Comparison of ENCODE assay signal across 27 cellular contexts in genomic region chr3:50480471-50480870, GRCh38. TPM values are rescaled to one million over a fixed set of nuclear protein-coding genes. Genes with fewer than 3 reads are reported as not detected.
"Had no signal": no experiment of that assay in that cellular context is flagged by ENCODE, and none has a peak within 500 bp of the region (broad histone marks: within the 10 kb centered on the region; RNA-seq: fewer than 3 reads in every experiment).

No MANE protein-coding gene starts in this region.

- H3K4me1 ChIP-seq: gastrocnemius medialis, parathyroid adenoma, tibial nerve had no signal

- H3K9ac ChIP-seq: parathyroid adenoma had no signal

- H3K4me3 Mint-ChIP-seq: activated B cell treated with CpG ODN at 0.5 μM for 24 hours; activated CD4-positive, alpha-beta memory T cell treated with anti-CD3 and anti-CD28 coated beads for 36 hours; activated CD8-positive, alpha-beta memory T cell treated with anti-CD3 and anti-CD28 coated beads, Interleukin-2, amount 10 ng/mL, durations not matched to agents 7 days and 5 days; activated naive CD8-positive, alpha-beta T cell treated with anti-CD3 and anti-CD28 coated beads for 36 hours; stimulated activated memory B cell treated with anti-CD40 and anti-IgM and Interleukin-4, amounts not matched to agents 10 μg/mL and 1 μg/mL and 100 μg/mL, for 72 hours; T-helper 17 cell had no signal

- H3K27me3 ChIP-seq: gastrocnemius medialis, stomach, suprapubic skin, tibial nerve had no signal

- H3K4me1 Mint-ChIP-seq: activated B cell treated with CpG ODN at 0.5 μM for 24 hours had no signal

- H3K27ac ChIP-seq: gastrocnemius medialis, parathyroid adenoma, stomach, suprapubic skin, tibial nerve had no signal

- FAIRE-seq: astrocyte, colon, endothelial cell of umbilical vein, islet of Langerhans had no signal

- H3K9me3 ChIP-seq: gastrocnemius medialis, stomach, suprapubic skin, tibial nerve had no signal

- DNase-seq: activated B cell treated with CpG ODN at 0.5 μM for 24 hours; activated CD4-positive, alpha-beta memory T cell treated with anti-CD3 and anti-CD28 coated beads for 36 hours; activated CD4-positive, alpha-beta T cell treated with anti-CD3 and anti-CD28 coated beads for 4 hours; activated CD8-positive, alpha-beta memory T cell treated with anti-CD3 and anti-CD28 coated beads, Interleukin-2, amount 10 ng/mL, durations not matched to agents 7 days and 5 days; activated naive CD8-positive, alpha-beta T cell treated with anti-CD3 and anti-CD28 coated beads for 36 hours; activated T-cell treated with anti-CD3 and anti-CD28 coated beads for 4 hours; central memory CD4-positive, alpha-beta T cell; effector memory CD4-positive, alpha-beta T cell; gastrocnemius medialis; hypothalamus; midbrain; nucleus accumbens; right cardiac atrium; stimulated activated CD4-positive, alpha-beta T cell treated with anti-CD3 and anti-CD28 coated beads, Interleukin-12 subunit alpha, Interleukin-12 subunit beta, amount 100 ng/mL, for 4 hours; stomach; T-helper 17 cell had no signal

- H3K27me3 Mint-ChIP-seq: activated CD4-positive, alpha-beta memory T cell treated with anti-CD3 and anti-CD28 coated beads for 36 hours; activated CD8-positive, alpha-beta memory T cell treated with anti-CD3 and anti-CD28 coated beads, Interleukin-2, amount 10 ng/mL, durations not matched to agents 7 days and 5 days; activated naive CD8-positive, alpha-beta T cell treated with anti-CD3 and anti-CD28 coated beads for 36 hours; T-helper 17 cell had no signal

- H3K27ac Mint-ChIP-seq: activated B cell treated with CpG ODN at 0.5 μM for 24 hours; activated CD4-positive, alpha-beta memory T cell treated with anti-CD3 and anti-CD28 coated beads for 36 hours; activated CD8-positive, alpha-beta memory T cell treated with anti-CD3 and anti-CD28 coated beads, Interleukin-2, amount 10 ng/mL, durations not matched to agents 7 days and 5 days; activated naive CD8-positive, alpha-beta T cell treated with anti-CD3 and anti-CD28 coated beads for 36 hours; stimulated activated memory B cell treated with anti-CD40 and anti-IgM and Interleukin-4, amounts not matched to agents 10 μg/mL and 1 μg/mL and 100 μg/mL, for 72 hours had no signal

- H3K36me3 Mint-ChIP-seq: activated CD4-positive, alpha-beta memory T cell treated with anti-CD3 and anti-CD28 coated beads for 36 hours; activated CD8-positive, alpha-beta memory T cell treated with anti-CD3 and anti-CD28 coated beads, Interleukin-2, amount 10 ng/mL, durations not matched to agents 7 days and 5 days; activated naive CD8-positive, alpha-beta T cell treated with anti-CD3 and anti-CD28 coated beads for 36 hours; stimulated activated memory B cell treated with anti-CD40 and anti-IgM and Interleukin-4, amounts not matched to agents 10 μg/mL and 1 μg/mL and 100 μg/mL, for 72 hours had no signal

- ATAC-seq: activated CD8-positive, alpha-beta memory T cell treated with anti-CD3 and anti-CD28 coated beads, Interleukin-2, amount 10 ng/mL, durations not matched to agents 7 days and 5 days; esophagus mucosa; gastrocnemius medialis; right cardiac atrium; stimulated activated memory B cell treated with anti-CD40 and anti-IgM and Interleukin-4, amounts not matched to agents 10 μg/mL and 1 μg/mL and 100 μg/mL, for 72 hours; T-helper 17 cell had no signal

- H2AFZ ChIP-seq: parathyroid adenoma had no signal

- H3K9me3 Mint-ChIP-seq: activated B cell treated with CpG ODN at 0.5 μM for 24 hours; activated CD4-positive, alpha-beta memory T cell treated with anti-CD3 and anti-CD28 coated beads for 36 hours; activated naive CD8-positive, alpha-beta T cell treated with anti-CD3 and anti-CD28 coated beads for 36 hours; stimulated activated memory B cell treated with anti-CD40 and anti-IgM and Interleukin-4, amounts not matched to agents 10 μg/mL and 1 μg/mL and 100 μg/mL, for 72 hours had no signal

- H3K4me3 ChIP-seq: gastrocnemius medialis, stomach, suprapubic skin, tibial nerve had no signal

- H3K36me3 ChIP-seq: gastrocnemius medialis, stomach, suprapubic skin, tibial nerve had no signal

RNA-seq across cellular contexts. Expression of gene CACNA2D2, which starts 23.0 kb away (rescaled TPM):
- total RNA-seq: endothelial cell of umbilical vein, myocyte, pulmonary artery endothelial cell had no signal
